8 cellular contexts compared by ENCODE assay signal in the genomic region with DNA sequence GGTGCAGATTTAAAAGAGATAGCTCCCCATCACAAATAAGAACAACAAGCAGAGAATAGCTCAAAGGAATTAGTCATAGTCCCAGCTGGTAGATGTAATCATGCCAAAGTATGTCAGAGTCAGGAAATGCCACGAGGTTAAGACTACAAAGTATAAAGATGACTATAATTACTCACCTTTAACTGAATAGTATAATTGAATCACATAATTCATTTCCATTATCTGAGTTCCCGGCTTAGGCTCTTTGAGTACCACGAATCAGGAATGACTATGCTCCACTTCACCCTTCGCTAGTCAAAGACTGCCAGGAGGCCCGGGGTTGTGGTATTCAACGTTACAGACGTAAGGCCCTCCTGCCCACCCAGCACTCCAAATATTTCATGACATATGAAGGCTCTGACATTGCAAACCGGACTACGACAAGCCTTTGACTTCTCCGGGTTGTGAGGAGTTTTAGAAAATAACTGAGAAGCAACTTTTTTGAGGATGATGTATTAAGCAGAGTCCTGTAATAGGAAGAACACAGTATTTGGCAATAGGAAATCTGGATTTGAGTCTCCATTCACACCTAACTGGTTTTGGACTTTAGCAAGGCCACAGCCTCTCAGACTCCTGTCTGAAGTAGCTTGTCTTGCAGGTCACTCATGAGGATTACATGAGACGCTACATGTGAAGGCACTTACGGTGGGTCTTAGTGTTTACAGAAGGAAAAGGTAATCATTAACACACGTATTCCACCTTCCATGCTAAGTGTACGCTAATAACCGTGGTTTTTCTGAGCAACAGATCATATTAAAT.
A peak's percentile ranks its signal among the peaks of the same experiment; 100 is the strongest.
DNase-seq lines count a peak whose midpoint lies in the region; ATAC-seq and TF ChIP-seq lines count a peak whose summit lies in the region.

No MANE protein-coding gene starts in this region.

- ATAC-seq in mucosa of descending colon = peak; percentile 57

- intact Hi-C loops in mucosa of descending colon (cut with DNase I, micrococcal nuclease) = no loop called here
- intact Hi-C loops in OCI-LY7 (cut with micrococcal nuclease; ENCODE audit: unreplicated experiment) = no loop called here

- H4K20me1 ChIP-seq in KMS-11 (ENCODE audit: insufficient read depth) (no peaks in the 10 kb centered on the region), OCI-LY7 (ENCODE audit: insufficient read depth, low read length) (no peaks in the 10 kb centered on the region)

- H3K36me3 ChIP-seq in KMS-11 (ENCODE audit: insufficient read depth) = no peaks in the 10 kb centered on the region
- H3K36me3 ChIP-seq in brain microvascular endothelial cell (replicated peaks) = no peaks in the 10 kb centered on the region
- no peaks in the 10 kb centered on the region for H3K36me3 ChIP-seq in mucosa of descending colon (ENCODE audit: low read depth)
- H3K36me3 ChIP-seq in OCI-LY7 (ENCODE audit: insufficient read depth, low read length) = no peaks in the 10 kb centered on the region

- H3K9me2 ChIP-seq in OCI-LY7 (ENCODE audit: insufficient read depth, low read length) = no peaks in the 10 kb centered on the region

- H3K27ac ChIP-seq in KMS-11 (peak overlapping the region; percentile 88), brain microvascular endothelial cell (peak overlapping the region; percentile 93), OCI-LY7 (ENCODE audit: low read depth, low read length, poor library complexity, severe bottlenecking) (no peak overlapping the region)

- H2AFZ ChIP-seq in KMS-11 (ENCODE audit: low read depth) = peak overlapping the region; percentile 23
- H2AFZ ChIP-seq in OCI-LY7 (ENCODE audit: low read length) = no peak overlapping the region

- no peaks in the 10 kb centered on the region for H3K9me3 ChIP-seq in mucosa of descending colon
- H3K9me3 ChIP-seq in OCI-LY7 (ENCODE audit: low read length) = no peaks in the 10 kb centered on the region

- DNase-seq in AG10803 (ENCODE audit: low read depth) = peak; percentile 78
- DNase-seq in brain microvascular endothelial cell = peak; percentile 78
- DNase-seq in mucosa of descending colon = no peak
- no peak for DNase-seq in ecto neural progenitor cell (ENCODE audit: low spot score)
- no peak for DNase-seq in NCI-H2171 treated with DMSO at 0.1 percent for 48 hours (lab: John Stamatoyannopoulos, UW)
- DNase-seq in OCI-LY7 (ENCODE audit: low spot score) = no peak
- no peak for DNase-seq in T1000 (lab: John Stamatoyannopoulos, UW)

- H3K4me2 ChIP-seq in KMS-11 = peak overlapping the region; percentile 62
- no peak overlapping the region for H3K4me2 ChIP-seq in OCI-LY7 (ENCODE audit: low read length)

- POLR2A ChIA-PET in OCI-LY7 (lab: Charles Lee) = interaction anchor here (0.6 kb wide), 1 partner anchor 112 kb away, joined by 5 read pairs; no protein-coding TSS in a partner anchor

- no peak for TF ChIP-seq CTCF in AG10803 (conservative IDR thresholded peaks at IDR 0.05; ENCODE audit: low read length)
- TF ChIP-seq CTCF in KMS-11 (conservative IDR thresholded peaks at IDR 0.05; ENCODE audit: low read depth, low read length) = no peak
- TF ChIP-seq CTCF in brain microvascular endothelial cell (IDR thresholded peaks at IDR 0.05; ENCODE audit: low read depth, low read length, missing control alignments) = no peak
- TF ChIP-seq CTCF in mucosa of descending colon (IDR thresholded peaks at IDR 0.05) = no peak
- no peak for TF ChIP-seq CTCF in OCI-LY7 (conservative IDR thresholded peaks at IDR 0.05; ENCODE audit: low read length)

- H3K4me3 ChIP-seq in AG10803 (ENCODE audit: low read length) = no peak overlapping the region
- no peak overlapping the region for H3K4me3 ChIP-seq in KMS-11 (IDR thresholded peaks at IDR 0.05; ENCODE audit: insufficient read depth, low read depth, low read length)
- H3K4me3 ChIP-seq in brain microvascular endothelial cell (ENCODE audit: low read depth, low read length) = no peak overlapping the region
- H3K4me3 ChIP-seq in mucosa of descending colon = no peak overlapping the region
- H3K4me3 ChIP-seq in OCI-LY7 (ENCODE audit: low read depth, low read length, poor library complexity, severe bottlenecking) = no peak overlapping the region

- peaks cover 54% of the 10 kb centered on the region for H3K4me1 ChIP-seq in KMS-11 (ENCODE audit: low read depth, poor library complexity, severe bottlenecking)
- peaks cover 27% of the 10 kb centered on the region for H3K4me1 ChIP-seq in mucosa of descending colon (ENCODE audit: low read depth)
- peaks cover 8% of the 10 kb centered on the region for H3K4me1 ChIP-seq in OCI-LY7 (ENCODE audit: insufficient read depth, low read length, poor library complexity, severe bottlenecking)

- peak overlapping the region; percentile 59 for H3K9ac ChIP-seq in KMS-11

- H3K79me2 ChIP-seq in KMS-11 (ENCODE audit: insufficient read depth, low read depth) = no peaks in the 10 kb centered on the region
- no peaks in the 10 kb centered on the region for H3K79me2 ChIP-seq in OCI-LY7 (ENCODE audit: insufficient read depth, low read depth, low read length)

- in situ Hi-C loops in brain microvascular endothelial cell (cut with HindIII; ENCODE audit: low pct_ligation_motif_present, low sequenced_read_pairs) = no loop called here

- BruUV-seq in OCI-LY7 (replicated peaks; lab: Mats Ljungman, UMichigan) = no TSS peak

- CTCF ChIA-PET in OCI-LY7 (lab: Charles Lee; ENCODE audit: unreplicated experiment) = no interaction called here

- no peaks in the 10 kb centered on the region for H3K27me3 ChIP-seq in KMS-11 (ENCODE audit: insufficient read depth, low read depth)
- H3K27me3 ChIP-seq in brain microvascular endothelial cell (replicated peaks) = no peaks in the 10 kb centered on the region

Comparison
In these comparisons a context has a peak if more than half of its experiments do, and no peak if none do; other contexts are left out.
1. DNase-seq: peak in AG10803 (single experiment) and brain microvascular endothelial cell (single experiment); none in mucosa of descending colon (0 of 3), ecto neural progenitor cell (single experiment), NCI-H2171 treated with DMSO at 0.1 percent for 48 hours (single experiment), OCI-LY7 (single experiment) and T1000 (single experiment).